ENCODE assay signal across 9 cellular contexts in the genomic region with DNA sequence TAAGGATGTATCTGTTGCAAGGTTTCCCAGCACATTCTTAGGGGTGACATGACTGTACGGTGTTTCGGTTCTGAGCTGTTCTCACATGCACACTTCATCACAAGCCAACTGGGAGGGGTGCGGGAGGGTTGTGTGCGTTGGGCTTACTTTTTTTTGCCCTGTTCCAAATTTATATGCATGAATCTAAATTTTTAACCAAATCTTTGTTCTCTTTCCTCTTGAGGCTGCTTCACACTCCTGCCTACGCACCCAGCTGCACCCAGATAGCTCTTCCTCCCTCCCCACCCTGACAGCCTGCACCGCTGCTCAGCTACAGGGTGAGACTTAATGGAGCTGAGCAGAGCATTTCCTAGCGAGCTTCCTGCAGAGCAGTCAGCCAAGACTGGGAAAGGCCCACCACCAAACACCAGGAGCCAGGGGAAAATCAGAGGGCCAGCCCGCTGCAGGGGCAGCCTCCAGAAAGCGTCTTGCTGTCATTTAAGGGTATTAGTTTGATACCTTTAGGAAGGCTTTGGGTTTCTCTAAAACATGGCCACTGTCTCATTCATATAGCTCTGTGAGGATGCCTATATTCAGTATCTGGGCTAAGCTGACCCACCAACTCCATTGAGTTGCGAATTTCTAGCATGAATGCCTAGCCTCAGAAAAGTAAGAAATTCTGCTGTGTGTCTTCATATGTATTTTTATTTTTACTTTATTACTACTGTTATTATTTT.
A peak's percentile ranks its signal among the peaks of the same experiment; 100 is the strongest.
DNase-seq lines count a peak whose midpoint lies in the region; ATAC-seq and TF ChIP-seq lines count a peak whose summit lies in the region.
"Had no signal": no experiment of that assay in that cellular context is flagged by ENCODE, and none has a peak within 500 bp of the region (broad histone marks: within the 10 kb centered on the region; RNA-seq: fewer than 3 reads in every experiment).

No MANE protein-coding gene starts in this region.

- intact Hi-C loops in posterior cingulate gyrus (cut with DNase I) (loop anchor here (5.0 kb wide), 1 partner anchor 56 kb away; no protein-coding TSS in a partner anchor), ascending aorta (cut with DNase I) (no loop called here)

- H3K4me1 ChIP-seq in ascending aorta: no peaks in the 10 kb centered on the region

- ATAC-seq in GM18520 (IDR thresholded peaks at IDR 0.05; ENCODE audit: unreplicated experiment): peak; percentile 93
- ATAC-seq in GM21576 (IDR thresholded peaks at IDR 0.05; ENCODE audit: unreplicated experiment): peak; percentile 95
- ATAC-seq in HG03442 (IDR thresholded peaks at IDR 0.05; ENCODE audit: unreplicated experiment): peak; percentile 97

- H3K9me3 ChIP-seq in ascending aorta: no peaks in the 10 kb centered on the region

- no peak for TF ChIP-seq CTCF in ascending aorta (IDR thresholded peaks at IDR 0.05)

- H3K36me3 ChIP-seq in ascending aorta: no peaks in the 10 kb centered on the region

- DNase-seq in posterior cingulate gyrus: peak in 8 of 10 donors; percentile 25 to 94 (median 67)
- no peak for DNase-seq in NCI-H2107 (lab: John Stamatoyannopoulos, UW)
- no peak for DNase-seq in NCI-H2171 (lab: John Stamatoyannopoulos, UW)
- DNase-seq in ascending aorta (ENCODE audit: low spot score in 2 of 2): no peak
- no peak for DNase-seq in NCI-H128 (lab: John Stamatoyannopoulos, UW; ENCODE audit: unreplicated experiment)
- DNase-seq: NCI-H446 treated with DMSO at 0.1 percent for 48 hours had no signal

- no peak overlapping the region for H3K27ac ChIP-seq in ascending aorta

- no peaks in the 10 kb centered on the region for H3K27me3 ChIP-seq in ascending aorta

- no peak overlapping the region for H3K4me3 ChIP-seq in ascending aorta

Comparison
In these comparisons a context has a peak if more than half of its experiments do, and no peak if none do; other contexts are left out.
1. DNase-seq: peak in posterior cingulate gyrus (8 of 10); none in NCI-H2107 (single experiment), NCI-H2171 (single experiment), ascending aorta (0 of 2) and NCI-H128 (single experiment).
2. Peak in every context shown above with its lines, with median percentiles within 50 percentile points of each other: ATAC-seq.